Comparison of ENCODE assay signal across 28 cellular contexts in the genomic region with DNA sequence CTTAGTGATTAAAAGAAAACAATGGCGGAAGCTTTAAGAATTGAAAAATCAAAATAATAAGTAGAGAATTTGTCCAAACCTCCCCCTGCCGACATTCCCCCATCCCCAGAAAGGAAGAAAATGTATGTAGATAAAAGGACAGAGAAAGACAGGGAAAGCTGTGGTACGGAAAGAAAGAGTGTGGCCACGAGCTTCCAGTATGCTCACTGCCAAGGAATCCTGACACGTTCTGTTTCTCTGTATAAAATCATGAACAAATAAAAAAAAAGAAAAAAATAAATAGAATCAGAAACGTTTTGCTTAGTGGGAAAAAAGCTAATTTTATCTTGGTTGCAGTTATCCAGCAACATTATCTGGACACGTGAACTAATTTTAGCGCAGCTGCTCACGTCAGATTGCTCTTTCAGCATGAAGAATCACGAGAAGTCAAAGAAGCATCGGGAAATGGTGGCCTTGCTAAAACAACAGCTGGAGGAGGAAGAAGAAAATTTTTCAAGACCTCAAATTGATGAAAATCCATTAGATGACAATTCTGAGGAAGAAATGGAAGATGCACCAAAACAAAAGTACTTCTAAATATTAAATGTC.
"Had no signal": no experiment of that assay in that cellular context is flagged by ENCODE, and none has a peak within 500 bp of the region (broad histone marks: within the 10 kb centered on the region; RNA-seq: fewer than 3 reads in every experiment).

No MANE protein-coding gene starts in this region.

- H3K4me3 Mint-ChIP-seq: naive B cell; natural killer cell treated with Interleukin-12 subunit alpha and Interleukin-12 subunit beta and Interleukin-15 and Interleukin-18, amount 100 ng/mL, for 72 hours; neural crest cell; stimulated activated memory B cell treated with anti-CD40 and anti-IgM and Interleukin-4, amounts not matched to agents 10 μg/mL and 1 μg/mL and 100 μg/mL, for 72 hours; stimulated activated naive CD8-positive, alpha-beta T cell treated with anti-CD3 and anti-CD28 coated beads, Interleukin-15, amount 100 ng/mL, for 72 hours had no signal

- H3K9me3 Mint-ChIP-seq: naive B cell; natural killer cell treated with Interleukin-12 subunit alpha and Interleukin-12 subunit beta and Interleukin-15 and Interleukin-18, amount 100 ng/mL, for 72 hours; neural crest cell; stimulated activated memory B cell treated with anti-CD40 and anti-IgM and Interleukin-4, amounts not matched to agents 10 μg/mL and 1 μg/mL and 100 μg/mL, for 72 hours; stimulated activated naive CD8-positive, alpha-beta T cell treated with anti-CD3 and anti-CD28 coated beads, Interleukin-15, amount 100 ng/mL, for 72 hours had no signal

- H3K36me3 ChIP-seq: uterus had no signal

- H3K9me3 ChIP-seq: esophagus squamous epithelium, left lung, lower lobe of right lung, mucosa of descending colon, neutrophil, pancreas, sigmoid colon, suprapubic skin, transverse colon, upper lobe of right lung, uterus had no signal

- H3K27me3 Mint-ChIP-seq: naive B cell; natural killer cell treated with Interleukin-12 subunit alpha and Interleukin-12 subunit beta and Interleukin-15 and Interleukin-18, amount 100 ng/mL, for 72 hours; stimulated activated memory B cell treated with anti-CD40 and anti-IgM and Interleukin-4, amounts not matched to agents 10 μg/mL and 1 μg/mL and 100 μg/mL, for 72 hours; stimulated activated naive CD8-positive, alpha-beta T cell treated with anti-CD3 and anti-CD28 coated beads, Interleukin-15, amount 100 ng/mL, for 72 hours had no signal

- FAIRE-seq: colon, endometrium had no signal

- H3K27ac ChIP-seq: esophagus squamous epithelium, left lung, lower lobe of right lung, neutrophil, pancreas, sigmoid colon, suprapubic skin, transverse colon, upper lobe of right lung had no signal

- H3K4me1 ChIP-seq: esophagus squamous epithelium, left lung, lower lobe of right lung, pancreas, sigmoid colon, suprapubic skin, transverse colon, upper lobe of right lung, uterus had no signal

- H3K27me3 ChIP-seq: dorsolateral prefrontal cortex, esophagus squamous epithelium, left lung, neutrophil, pancreas, sigmoid colon, suprapubic skin, transverse colon, upper lobe of right lung, uterus had no signal

- DNase-seq: central memory CD4-positive, alpha-beta T cell; dorsolateral prefrontal cortex; effector CD8-positive, alpha-beta T cell; erythroblast; esophagus squamous epithelium; foreskin melanocyte; glutamatergic neuron; left cardiac atrium; left lung; lower lobe of right lung; mucosa of descending colon; naive B cell; pancreas; retina; sigmoid colon; stimulated activated CD4-positive, alpha-beta T cell treated with anti-CD3 and anti-CD28 coated beads, Interleukin-2, amount 100 ng/mL, for 24 hours; stimulated activated CD4-positive, alpha-beta T cell treated with anti-CD3 and anti-CD28 coated beads, Interleukin-4, amount 100 ng/mL, for 24 hours; stimulated activated naive CD8-positive, alpha-beta T cell treated with anti-CD3 and anti-CD28 coated beads, Interleukin-15, amount 100 ng/mL, for 72 hours; transverse colon; upper lobe of right lung; uterus had no signal

- H3K27ac Mint-ChIP-seq: natural killer cell treated with Interleukin-12 subunit alpha and Interleukin-12 subunit beta and Interleukin-15 and Interleukin-18, amount 100 ng/mL, for 72 hours; stimulated activated memory B cell treated with anti-CD40 and anti-IgM and Interleukin-4, amounts not matched to agents 10 μg/mL and 1 μg/mL and 100 μg/mL, for 72 hours; stimulated activated naive CD8-positive, alpha-beta T cell treated with anti-CD3 and anti-CD28 coated beads, Interleukin-15, amount 100 ng/mL, for 72 hours had no signal

- H3K4me3 ChIP-seq: dorsolateral prefrontal cortex, esophagus squamous epithelium, left lung, lower lobe of right lung, mucosa of descending colon, pancreas, sigmoid colon, suprapubic skin, transverse colon, upper lobe of right lung, uterus had no signal

- ATAC-seq: left lung; lower lobe of right lung; mucosa of descending colon; natural killer cell treated with Interleukin-12 subunit alpha and Interleukin-12 subunit beta and Interleukin-15 and Interleukin-18, amount 100 ng/mL, for 72 hours; pancreas; stimulated activated memory B cell treated with anti-CD40 and anti-IgM and Interleukin-4, amounts not matched to agents 10 μg/mL and 1 μg/mL and 100 μg/mL, for 72 hours; stimulated activated naive CD8-positive, alpha-beta T cell treated with anti-CD3 and anti-CD28 coated beads, Interleukin-15, amount 100 ng/mL, for 72 hours; upper lobe of right lung had no signal

- H3K4me1 Mint-ChIP-seq: naive B cell; neural crest cell; stimulated activated memory B cell treated with anti-CD40 and anti-IgM and Interleukin-4, amounts not matched to agents 10 μg/mL and 1 μg/mL and 100 μg/mL, for 72 hours; stimulated activated naive CD8-positive, alpha-beta T cell treated with anti-CD3 and anti-CD28 coated beads, Interleukin-15, amount 100 ng/mL, for 72 hours had no signal
